Comparison of ENCODE assay signal across 8 cellular contexts in the genomic region with DNA sequence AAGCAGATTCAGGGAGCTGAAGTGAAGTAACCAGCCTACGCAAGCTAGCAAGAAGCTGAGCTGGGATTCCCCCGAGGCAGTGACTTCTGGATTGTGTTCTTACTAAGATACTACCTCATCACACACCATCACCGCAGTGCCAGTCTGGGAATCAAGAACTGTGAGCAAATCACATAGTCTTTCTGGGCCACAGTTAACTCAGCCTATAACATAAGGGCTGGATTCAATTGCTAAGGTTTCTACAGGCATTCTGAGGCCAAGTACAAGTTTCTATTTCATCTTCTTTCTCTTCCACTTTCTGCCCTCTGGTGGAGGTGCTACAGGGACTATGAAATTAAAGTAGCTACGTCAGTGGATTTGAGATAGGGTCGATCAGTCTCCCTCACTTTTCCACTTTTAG. TPM values are rescaled to one million over a fixed set of nuclear protein-coding genes. Genes with fewer than 3 reads are reported as not detected.
A peak's percentile ranks its signal among the peaks of the same experiment; 100 is the strongest.
DNase-seq lines count a peak whose midpoint lies in the region; ATAC-seq, FAIRE-seq and TF ChIP-seq lines count a peak whose summit lies in the region.

No MANE protein-coding gene starts in this region.

- TF ChIP-seq CTCF in activated B cell treated with CpG ODN at 0.5 μM for 24 hours (IDR thresholded peaks at IDR 0.05): no peak
- no peak for TF ChIP-seq CTCF in colonic mucosa (IDR thresholded peaks at IDR 0.05)

- intact Hi-C loops in activated B cell treated with CpG ODN at 0.5 μM for 24 hours (cut with micrococcal nuclease): loop anchor here (1.0 to 10.0 kb wide), 5 partner anchors 76 to 994 kb away; a partner anchor contains a TSS
- intact Hi-C loops in right cardiac atrium (cut with DNase I): loop anchor here in 3 of 4 donors (5.0 to 10.0 kb wide), 3 partner anchors 84 to 137 kb away; no protein-coding TSS in a partner anchor
- intact Hi-C loops in colonic mucosa (cut with DNase I): loop anchor here (10.0 kb wide), 1 partner anchor 154 kb away; no protein-coding TSS in a partner anchor

- no peaks in the 10 kb centered on the region for H3K4me1 ChIP-seq in right cardiac atrium (ENCODE audit: control insufficient read depth, insufficient read depth, low read length)
- H3K4me1 ChIP-seq in colonic mucosa: no peaks in the 10 kb centered on the region

- no peaks in the 10 kb centered on the region for H3K9me3 ChIP-seq in right cardiac atrium (ENCODE audit: control insufficient read depth, low read length)
- no peaks in the 10 kb centered on the region for H3K9me3 ChIP-seq in colonic mucosa

- peaks cover 9% of the 10 kb centered on the region for H3K36me3 Mint-ChIP-seq in activated B cell treated with CpG ODN at 0.5 μM for 24 hours (ENCODE audit: low read depth)

- H3K9ac ChIP-seq in colonic mucosa (ENCODE audit: low read depth in 2 of 2, low read length in 2 of 2): no peak overlapping the region

- WGBS in right cardiac atrium: 37% methylated on average over 5 of the region's 5 CpGs

- H3K4me3 Mint-ChIP-seq in activated B cell treated with CpG ODN at 0.5 μM for 24 hours: peak overlapping the region; percentile 24

- CTCF ChIA-PET in activated B cell treated with CpG ODN at 0.5 μM for 24 hours (lab: Charles Lee): interaction anchor here (0.8 to 1.6 kb wide), 4 partner anchors 14 to 171 kb away, joined by 3 to 6 read pairs (median 4); no protein-coding TSS in a partner anchor

- peak; percentile 84 for FAIRE-seq in GM19239 (lab: Jason Lieb, UNC)

- POLR2A ChIA-PET in activated B cell treated with CpG ODN at 0.5 μM for 24 hours (lab: Charles Lee): no interaction called here

- H3K27ac ChIP-seq in right cardiac atrium (ENCODE audit: low read length): peak overlapping the region; percentile 25
- no peak overlapping the region for H3K27ac ChIP-seq in colonic mucosa

- DNase-seq in EH (ENCODE audit: low read depth) (peak; percentile 29), GM19239 (ENCODE audit: insufficient read length, low spot score) (no peak), activated B cell treated with CpG ODN at 0.5 μM for 24 hours (no peak), right cardiac atrium (peak in 1 of 3 donors; percentile 27), superior temporal gyrus (ENCODE audit: extremely low spot score) (peak; percentile 53), colonic mucosa (no peak), NCI-H1092 (lab: John Stamatoyannopoulos, UW) (no peak)

- H3K9me3 Mint-ChIP-seq in activated B cell treated with CpG ODN at 0.5 μM for 24 hours: no peaks in the 10 kb centered on the region

- no peak overlapping the region for H3K27ac Mint-ChIP-seq in activated B cell treated with CpG ODN at 0.5 μM for 24 hours

- ATAC-seq in HG03139 (IDR thresholded peaks at IDR 0.05; ENCODE audit: unreplicated experiment) (peak; percentile 33), activated B cell treated with CpG ODN at 0.5 μM for 24 hours (ENCODE audit: low read depth) (peak; percentile 51), right cardiac atrium (no peak)

- H3K27me3 ChIP-seq in right cardiac atrium (ENCODE audit: control insufficient read depth, insufficient read depth) (no peaks in the 10 kb centered on the region), colonic mucosa (no peaks in the 10 kb centered on the region)

- H3K36me3 ChIP-seq in colonic mucosa: no peaks in the 10 kb centered on the region

- H3K4me3 ChIP-seq in right cardiac atrium (ENCODE audit: low read length) (no peak overlapping the region), colonic mucosa (no peak overlapping the region)

- peaks cover 13% of the 10 kb centered on the region for H3K27me3 Mint-ChIP-seq in activated B cell treated with CpG ODN at 0.5 μM for 24 hours

- peaks cover 37% of the 10 kb centered on the region for H3K4me1 Mint-ChIP-seq in activated B cell treated with CpG ODN at 0.5 μM for 24 hours

RNA-seq across cellular contexts. Expression of a gene that starts 1.4 kb away (rescaled TPM):
- total RNA-seq in activated B cell treated with CpG ODN at 0.5 μM for 24 hours (not detected in 2 replicates), right cardiac atrium (100 to 1,000 TPM; 125 to 226 (median 200) TPM), colonic mucosa (under 1 TPM; 0.15 to 0.50 TPM)
- polyA plus RNA-seq in right cardiac atrium: 66.2 TPM

Comparison
In these comparisons a context has a peak if more than half of its experiments do, and no peak if none do; other contexts are left out.
1. DNase-seq: peak in EH (single experiment) and superior temporal gyrus (single experiment); none in GM19239 (single experiment), activated B cell treated with CpG ODN at 0.5 μM for 24 hours (single experiment), colonic mucosa (single experiment) and NCI-H1092 (single experiment).
2. ATAC-seq: peak in HG03139 (single experiment) and activated B cell treated with CpG ODN at 0.5 μM for 24 hours (single experiment); none in right cardiac atrium (0 of 2).
3. RNA of a gene that starts 1.4 kb away (total RNA-seq): 125 to 226 TPM in right cardiac atrium; 0.15 to 0.50 TPM in colonic mucosa and not detected in activated B cell treated with CpG ODN at 0.5 μM for 24 hours; every median in the first group is over 10 times any median in the second.